Comparison of ENCODE assay signal across 1 cellular context in the genomic region with DNA sequence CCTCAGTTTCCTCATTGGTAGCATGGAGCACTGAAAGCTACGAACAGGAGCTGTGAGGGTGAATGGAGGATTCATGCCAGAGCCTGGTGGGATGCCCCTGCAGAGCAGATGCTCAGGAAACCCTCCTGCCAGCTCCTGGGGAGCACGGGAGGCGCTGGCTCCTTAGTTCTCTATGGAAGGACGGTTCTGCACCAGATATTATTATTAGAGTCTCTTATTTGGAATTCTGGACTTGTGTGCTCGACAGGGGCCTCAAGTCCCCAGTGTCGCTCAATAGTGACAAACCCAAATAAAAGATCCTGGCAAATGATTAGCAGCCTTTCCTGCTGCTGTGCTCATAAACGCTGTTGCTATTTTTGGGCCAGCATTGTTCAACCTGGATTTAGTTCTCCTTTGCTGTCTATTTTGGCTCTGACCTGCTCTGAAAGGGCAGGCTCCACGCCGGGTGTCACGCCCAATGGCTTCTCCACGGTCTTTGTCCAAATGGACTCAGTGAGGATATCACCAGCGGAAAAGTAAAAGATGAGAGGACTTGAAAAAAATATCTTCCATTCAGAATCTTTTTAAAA.
TF ChIP-seq lines count a peak whose summit lies in the region.

No MANE protein-coding gene starts in this region.

TF ChIP-seq in HepG2, 621 proteins besides CTCF, POLR2A, EP300 and RAD21:
- TF ChIP-seq, protein P1, sequence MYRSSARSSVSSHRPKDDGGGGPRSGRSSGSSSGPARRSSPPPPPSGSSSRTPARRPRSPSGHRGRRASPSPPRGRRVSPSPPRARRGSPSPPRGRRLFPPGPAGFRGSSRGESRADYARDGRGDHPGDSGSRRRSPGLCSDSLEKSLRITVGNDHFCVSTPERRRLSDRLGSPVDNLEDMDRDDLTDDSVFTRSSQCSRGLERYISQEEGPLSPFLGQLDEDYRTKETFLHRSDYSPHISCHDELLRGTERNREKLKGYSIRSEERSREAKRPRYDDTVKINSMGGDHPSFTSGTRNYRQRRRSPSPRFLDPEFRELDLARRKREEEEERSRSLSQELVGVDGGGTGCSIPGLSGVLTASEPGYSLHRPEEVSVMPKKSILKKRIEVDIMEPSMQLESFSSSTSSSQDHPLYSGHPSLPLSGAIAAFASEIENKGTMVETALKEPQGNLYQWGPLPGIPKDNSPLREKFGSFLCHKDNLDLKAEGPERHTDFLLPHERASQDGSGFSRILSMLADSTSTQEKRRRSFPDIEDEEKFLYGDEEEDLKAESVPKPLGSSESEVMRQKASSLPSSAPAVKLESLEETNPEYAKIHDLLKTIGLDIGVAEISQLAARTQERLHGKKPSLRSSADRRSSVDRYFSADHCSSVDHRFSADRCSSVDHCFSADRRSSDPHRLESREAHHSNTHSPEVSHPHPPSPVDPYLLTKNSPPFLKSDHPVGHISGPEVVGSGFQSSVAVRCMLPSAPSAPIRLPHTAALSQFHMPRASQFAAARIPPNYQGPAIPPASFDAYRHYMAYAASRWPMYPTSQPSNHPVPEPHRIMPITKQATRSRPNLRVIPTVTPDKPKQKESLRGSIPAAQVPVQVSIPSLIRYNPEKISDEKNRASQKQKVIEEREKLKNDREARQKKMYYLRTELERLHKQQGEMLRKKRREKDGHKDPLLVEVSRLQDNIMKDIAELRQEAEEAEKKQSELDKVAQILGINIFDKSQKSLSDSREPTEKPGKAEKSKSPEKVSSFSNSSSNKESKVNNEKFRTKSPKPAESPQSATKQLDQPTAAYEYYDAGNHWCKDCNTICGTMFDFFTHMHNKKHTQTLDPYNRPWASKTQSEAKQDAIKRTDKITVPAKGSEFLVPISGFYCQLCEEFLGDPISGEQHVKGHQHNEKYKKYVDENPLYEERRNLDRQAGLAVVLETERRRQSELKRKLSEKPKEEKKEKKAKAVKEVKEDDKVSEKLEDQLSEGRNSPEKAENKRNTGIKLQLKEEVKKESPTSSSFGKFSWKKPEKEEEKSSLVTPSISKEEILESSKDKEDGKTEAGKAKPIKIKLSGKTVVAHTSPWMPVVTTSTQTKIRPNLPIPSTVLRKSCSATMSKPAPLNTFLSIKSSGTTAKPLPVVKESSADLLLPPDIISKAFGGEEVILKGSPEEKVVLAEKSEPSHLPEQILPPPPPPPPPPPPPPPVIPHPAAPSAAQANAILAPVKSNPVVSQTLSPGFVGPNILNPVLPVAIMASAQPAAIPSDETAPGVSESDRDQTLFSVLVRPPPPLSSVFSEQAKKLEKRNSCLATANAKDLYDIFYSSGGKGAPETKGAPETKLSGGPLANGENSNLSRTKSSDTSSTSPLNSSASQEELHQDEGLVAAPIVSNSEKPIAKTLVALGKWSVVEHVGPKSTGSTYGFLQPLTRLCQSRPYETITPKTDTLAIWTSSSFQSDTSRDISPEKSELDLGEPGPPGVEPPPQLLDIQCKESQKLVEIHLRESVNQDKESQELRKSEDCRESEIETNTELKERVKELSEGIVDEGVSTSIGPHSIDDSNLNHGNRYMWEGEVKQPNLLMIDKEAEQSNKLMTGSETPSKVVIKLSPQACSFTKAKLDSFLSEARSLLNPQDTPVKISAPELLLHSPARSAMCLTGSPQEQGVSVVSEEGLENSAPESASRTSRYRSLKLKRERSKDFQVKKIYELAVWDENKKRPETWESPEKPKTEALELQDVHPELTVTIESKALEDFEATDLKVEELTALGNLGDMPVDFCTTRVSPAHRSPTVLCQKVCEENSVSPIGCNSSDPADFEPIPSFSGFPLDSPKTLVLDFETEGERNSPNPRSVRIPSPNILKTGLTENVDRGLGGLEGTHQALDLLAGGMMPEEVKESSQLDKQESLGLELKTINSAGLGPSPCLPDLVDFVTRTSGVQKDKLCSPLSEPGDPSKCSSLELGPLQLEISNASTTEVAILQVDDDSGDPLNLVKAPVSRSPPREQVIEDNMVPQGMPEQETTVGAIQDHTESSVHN (CRISPR knock-in tag; IDR thresholded peaks at IDR 0.05): no peak
- TF ChIP-seq, protein P2, sequence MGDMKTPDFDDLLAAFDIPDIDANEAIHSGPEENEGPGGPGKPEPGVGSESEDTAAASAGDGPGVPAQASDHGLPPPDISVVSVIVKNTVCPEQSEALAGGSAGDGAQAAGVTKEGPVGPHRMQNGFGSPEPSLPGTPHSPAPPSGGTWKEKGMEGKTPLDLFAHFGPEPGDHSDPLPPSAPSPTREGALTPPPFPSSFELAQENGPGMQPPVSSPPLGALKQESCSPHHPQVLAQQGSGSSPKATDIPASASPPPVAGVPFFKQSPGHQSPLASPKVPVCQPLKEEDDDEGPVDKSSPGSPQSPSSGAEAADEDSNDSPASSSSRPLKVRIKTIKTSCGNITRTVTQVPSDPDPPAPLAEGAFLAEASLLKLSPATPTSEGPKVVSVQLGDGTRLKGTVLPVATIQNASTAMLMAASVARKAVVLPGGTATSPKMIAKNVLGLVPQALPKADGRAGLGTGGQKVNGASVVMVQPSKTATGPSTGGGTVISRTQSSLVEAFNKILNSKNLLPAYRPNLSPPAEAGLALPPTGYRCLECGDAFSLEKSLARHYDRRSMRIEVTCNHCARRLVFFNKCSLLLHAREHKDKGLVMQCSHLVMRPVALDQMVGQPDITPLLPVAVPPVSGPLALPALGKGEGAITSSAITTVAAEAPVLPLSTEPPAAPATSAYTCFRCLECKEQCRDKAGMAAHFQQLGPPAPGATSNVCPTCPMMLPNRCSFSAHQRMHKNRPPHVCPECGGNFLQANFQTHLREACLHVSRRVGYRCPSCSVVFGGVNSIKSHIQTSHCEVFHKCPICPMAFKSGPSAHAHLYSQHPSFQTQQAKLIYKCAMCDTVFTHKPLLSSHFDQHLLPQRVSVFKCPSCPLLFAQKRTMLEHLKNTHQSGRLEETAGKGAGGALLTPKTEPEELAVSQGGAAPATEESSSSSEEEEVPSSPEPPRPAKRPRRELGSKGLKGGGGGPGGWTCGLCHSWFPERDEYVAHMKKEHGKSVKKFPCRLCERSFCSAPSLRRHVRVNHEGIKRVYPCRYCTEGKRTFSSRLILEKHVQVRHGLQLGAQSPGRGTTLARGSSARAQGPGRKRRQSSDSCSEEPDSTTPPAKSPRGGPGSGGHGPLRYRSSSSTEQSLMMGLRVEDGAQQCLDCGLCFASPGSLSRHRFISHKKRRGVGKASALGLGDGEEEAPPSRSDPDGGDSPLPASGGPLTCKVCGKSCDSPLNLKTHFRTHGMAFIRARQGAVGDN (CRISPR knock-in tag; IDR thresholded peaks at IDR 0.05): peak; percentile 17; the same call in 1 of the 2 replicates
- TF ChIP-seq ZNF263 (CRISPR knock-in tag; IDR thresholded peaks at IDR 0.05): 0 out of 2 replicates have a peak, but pooled peaks have one; percentile 31
- TF ChIP-seq NCOA1 (CRISPR knock-in tag; IDR thresholded peaks at IDR 0.05): no peak
